Comparison of ENCODE assay signal across 8 cellular contexts in the genomic region with DNA sequence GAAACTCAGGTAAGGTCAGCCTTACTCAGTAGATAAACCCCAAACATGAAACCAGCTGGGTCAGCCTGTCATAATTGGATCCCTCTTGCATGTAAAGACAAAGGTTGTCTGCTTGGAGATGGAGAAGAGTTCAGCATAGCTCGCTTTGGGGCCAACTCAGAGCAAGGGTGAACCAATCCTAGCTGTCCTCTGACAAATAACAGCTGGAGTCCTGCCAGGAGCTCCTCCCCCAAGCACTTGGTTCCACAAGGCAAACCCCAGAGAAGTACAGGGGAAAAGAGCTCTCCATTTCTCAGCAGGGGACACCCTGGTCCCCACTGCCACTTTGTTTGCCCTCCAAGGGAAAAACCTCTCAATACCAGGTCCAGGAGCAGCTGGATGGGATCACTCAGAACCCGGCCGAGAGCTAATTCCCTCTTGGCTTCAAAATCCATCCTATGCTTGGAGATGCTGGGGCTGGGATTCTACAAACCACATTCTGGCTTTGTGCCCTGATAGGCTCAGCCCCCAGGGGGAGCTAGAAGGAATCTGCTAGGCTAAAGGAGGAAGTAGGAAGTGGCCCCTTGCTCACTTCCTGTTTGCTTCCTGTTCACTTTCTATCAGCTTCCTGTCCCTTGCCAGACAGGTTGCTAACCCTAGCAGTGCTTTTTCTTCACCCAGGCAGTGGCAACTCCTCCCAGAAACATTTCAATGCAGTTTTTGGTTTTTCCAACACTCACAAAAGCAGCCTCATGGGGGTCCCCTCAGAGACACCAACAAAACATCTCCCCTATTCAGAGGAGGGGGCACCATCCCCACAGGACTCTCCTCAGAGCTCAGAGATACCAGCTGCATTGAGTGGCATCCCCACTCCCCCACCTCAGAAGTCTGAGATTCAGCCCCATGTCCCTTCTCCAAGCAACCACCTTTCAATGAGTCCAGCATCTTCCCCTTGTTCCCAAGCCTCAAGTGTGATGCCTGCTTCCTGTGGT. TPM values are rescaled to one million over a fixed set of nuclear protein-coding genes. Genes with fewer than 3 reads are reported as not detected.
DNase-seq lines count a peak whose midpoint lies in the region; ATAC-seq and TF ChIP-seq lines count a peak whose summit lies in the region.

No MANE protein-coding gene starts in this region.

- peaks cover 6% of the 10 kb centered on the region for H3K4me1 ChIP-seq in effector memory CD4-positive, alpha-beta T cell (ENCODE audit: control insufficient read depth, insufficient read depth, low read length, poor library complexity, severe bottlenecking)
- peaks cover 2% of the 10 kb centered on the region for H3K4me1 ChIP-seq in urinary bladder (ENCODE audit: insufficient read depth)

- no peak for TF ChIP-seq CTCF in SU-DHL-6 (IDR thresholded peaks at IDR 0.05; ENCODE audit: insufficient read depth, low read length, poor library complexity, severe bottlenecking)

- DNase-seq in CMK (ENCODE audit: low read depth) (peak; percentile 65), HUDEP-2 (lab: John Stamatoyannopoulos, UW; ENCODE audit: unreplicated experiment in 76 of 76) (peak in 63 of 76 experiments; percentile 4 to 72 (median 31)), lung microvascular endothelial cell (ENCODE audit: low read depth in 2 of 2) (peak; percentile 40 to 42), cortex of kidney (lab: John Stamatoyannopoulos, UW) (no peak)
- DNase-seq in effector memory CD4-positive, alpha-beta T cell, result no peak

- no peak overlapping the region for H3K9ac ChIP-seq in SU-DHL-6 (ENCODE audit: low read length)

- H3K79me2 ChIP-seq in SU-DHL-6 (ENCODE audit: insufficient read depth, low read length), result no peaks in the 10 kb centered on the region

- no peaks in the 10 kb centered on the region for H3F3A ChIP-seq in SU-DHL-6 (ENCODE audit: insufficient read depth)

- H3K4me3 ChIP-seq in SU-DHL-6 (ENCODE audit: insufficient read depth, low read length, poor library complexity, severe bottlenecking) (peak overlapping the region; percentile 30), urinary bladder (ENCODE audit: low read depth, low read length) (no peak overlapping the region)
- no peak overlapping the region for H3K4me3 ChIP-seq in effector memory CD4-positive, alpha-beta T cell (ENCODE audit: insufficient read depth, low read depth, low read length, poor library complexity, severe bottlenecking)

- no peak overlapping the region for H3K4me2 ChIP-seq in SU-DHL-6 (ENCODE audit: low read depth, low read length, poor library complexity, severe bottlenecking)

- H2AFZ ChIP-seq in SU-DHL-6 (ENCODE audit: low read depth, low read length, severe bottlenecking), result peak overlapping the region; percentile 90

- no peaks in the 10 kb centered on the region for H3K27me3 ChIP-seq in SU-DHL-6 (ENCODE audit: low read length)
- H3K27me3 ChIP-seq in effector memory CD4-positive, alpha-beta T cell (replicated peaks; ENCODE audit: control insufficient read depth, insufficient read depth, low read length, poor library complexity, severe bottlenecking), result no peaks in the 10 kb centered on the region

- H3K27ac ChIP-seq in SU-DHL-6 (ENCODE audit: low read depth, low read length), result no peak overlapping the region
- H3K27ac ChIP-seq in effector memory CD4-positive, alpha-beta T cell (ENCODE audit: insufficient read depth, low read length, poor library complexity, severe bottlenecking), result peak overlapping the region; percentile 13
- H3K27ac ChIP-seq in urinary bladder (ENCODE audit: low read depth), result peak overlapping the region; percentile 73

- H3K36me3 ChIP-seq in SU-DHL-6 (ENCODE audit: low read length) (no peaks in the 10 kb centered on the region), urinary bladder (ENCODE audit: insufficient read depth) (no peaks in the 10 kb centered on the region)
- H3K36me3 ChIP-seq in effector memory CD4-positive, alpha-beta T cell (ENCODE audit: control insufficient read depth, insufficient read depth, low read length), result no peaks in the 10 kb centered on the region

- H4K20me1 ChIP-seq in SU-DHL-6 (ENCODE audit: low read depth, low read length), result no peaks in the 10 kb centered on the region

- H3K9me3 ChIP-seq in SU-DHL-6 (ENCODE audit: insufficient read depth, low read length), result peaks cover 4% of the 10 kb centered on the region; the same call in 1 of the 2 replicates
- H3K9me3 ChIP-seq in effector memory CD4-positive, alpha-beta T cell (ENCODE audit: control insufficient read depth, low read length), result no peaks in the 10 kb centered on the region

- 22% methylated on average over 3 of the region's 3 CpGs for WGBS in urinary bladder

- no peaks in the 10 kb centered on the region for H3K9me2 ChIP-seq in SU-DHL-6 (replicated peaks; ENCODE audit: insufficient read depth, low read length)

- no peak for ATAC-seq in GM21423 (IDR thresholded peaks at IDR 0.05; ENCODE audit: unreplicated experiment)

RNA-seq across cellular contexts. Expression of a gene that starts 30.7 kb away (rescaled TPM):
- total RNA-seq in lung microvascular endothelial cell (0.87 and 2.0 TPM in 2 replicates), urinary bladder (14.4 TPM)
- polyA plus RNA-seq in urinary bladder, result 1.9 TPM

Comparison
In these comparisons a context has a peak if more than half of its experiments do, and no peak if none do; other contexts are left out.
1. DNase-seq: peak in CMK (single experiment), HUDEP-2 (63 of 76) and lung microvascular endothelial cell (2 of 2); none in effector memory CD4-positive, alpha-beta T cell (0 of 3) and cortex of kidney (single experiment).